ENCODE assay signal across 18 cellular contexts in genomic region chr3:156543043-156543555, GRCh38. TPM values are rescaled to one million over a fixed set of nuclear protein-coding genes. Genes with fewer than 3 reads are reported as not detected.
DNase-seq lines count a peak whose midpoint lies in the region; ATAC-seq and TF ChIP-seq lines count a peak whose summit lies in the region.
"Had no signal": no experiment of that assay in that cellular context is flagged by ENCODE, and none has a peak within 500 bp of the region (broad histone marks: within the 10 kb centered on the region; RNA-seq: fewer than 3 reads in every experiment).

No MANE protein-coding gene starts in this region.

- H3K36me3 Mint-ChIP-seq in T-helper 2 cell treated with Interferon-gamma antibody and Interleukin-4, amounts not matched to agents 5 μg/mL and 100 μg/mL, for 36 hours (ENCODE audit: low read depth): peaks cover 43% of the 10 kb centered on the region

- H3K79me2 ChIP-seq in osteoblast (ENCODE audit: insufficient read depth, low read length): peaks cover 40% of the 10 kb centered on the region

- H3K27me3 ChIP-seq in osteoblast (ENCODE audit: insufficient read depth, low read length) (no peaks in the 10 kb centered on the region), thoracic aorta (replicated peaks; ENCODE audit: insufficient read depth) (no peaks in the 10 kb centered on the region)
- H3K27me3 ChIP-seq: BLaER1 had no signal

- H2AFZ ChIP-seq in osteoblast (ENCODE audit: low read length): no peak overlapping the region

- H3K4me1 Mint-ChIP-seq in T-helper 2 cell treated with Interferon-gamma antibody and Interleukin-4, amounts not matched to agents 5 μg/mL and 100 μg/mL, for 36 hours (ENCODE audit: low read depth): peaks cover 20% of the 10 kb centered on the region

- no peaks in the 10 kb centered on the region for H3K27me3 Mint-ChIP-seq in T-helper 2 cell treated with Interferon-gamma antibody and Interleukin-4, amounts not matched to agents 5 μg/mL and 100 μg/mL, for 36 hours (ENCODE audit: low read depth)
- H3K27me3 Mint-ChIP-seq: natural killer cell treated with Interleukin-12 subunit alpha and Interleukin-12 subunit beta and Interleukin-15 and Interleukin-18, amount 100 ng/mL, for 72 hours had no signal

- H3K4me3 Mint-ChIP-seq in T-helper 2 cell treated with Interferon-gamma antibody and Interleukin-4, amounts not matched to agents 5 μg/mL and 100 μg/mL, for 36 hours: no peak overlapping the region
- H3K4me3 Mint-ChIP-seq: natural killer cell treated with Interleukin-12 subunit alpha and Interleukin-12 subunit beta and Interleukin-15 and Interleukin-18, amount 100 ng/mL, for 72 hours had no signal

- H3K9me3 Mint-ChIP-seq in T-helper 2 cell treated with Interferon-gamma antibody and Interleukin-4, amounts not matched to agents 5 μg/mL and 100 μg/mL, for 36 hours: no peaks in the 10 kb centered on the region
- H3K9me3 Mint-ChIP-seq: natural killer cell treated with Interleukin-12 subunit alpha and Interleukin-12 subunit beta and Interleukin-15 and Interleukin-18, amount 100 ng/mL, for 72 hours had no signal

- DNase-seq in T-helper 2 cell treated with Interferon-gamma antibody and Interleukin-4, amounts not matched to agents 5 μg/mL and 100 μg/mL, for 36 hours (ENCODE audit: low spot score): no peak
- DNase-seq in T-helper 2 cell: no peak
- DNase-seq in caudate nucleus (lab: John Stamatoyannopoulos, UW): no peak
- no peak for DNase-seq in osteoblast (ENCODE audit: insufficient read length, low spot score, missing footprints)
- DNase-seq in thoracic aorta (ENCODE audit: low spot score): no peak
- no peak for DNase-seq in NCI-H82 (lab: John Stamatoyannopoulos, UW)
- DNase-seq: 8988T; activated CD4-positive, CD25-positive, alpha-beta regulatory T cell treated with anti-CD3 and anti-CD28 coated beads, Interleukin-2, amount 50 U/mL, for 72 hours; activated effector memory CD4-positive, alpha-beta T cell treated with anti-CD3 and anti-CD28 coated beads, Interleukin-2, amount 50 U/mL, for 16 hours; amygdala; NCI-H187 treated with DMSO at 0.1 percent for 48 hours; NCI-H446 treated with DMSO at 0.1 percent for 48 hours; SHP77; stimulated activated CD4-positive, alpha-beta T cell treated with anti-CD3 and anti-CD28 coated beads, Interleukin-1b, Interleukin-23, amount 100 ng/mL, for 48 hours had no signal

- H3K4me3 ChIP-seq in osteoblast (ENCODE audit: insufficient read depth, low read length) (no peak overlapping the region), thoracic aorta (no peak overlapping the region)
- H3K4me3 ChIP-seq: BLaER1 had no signal

- H3K4me2 ChIP-seq in osteoblast (ENCODE audit: insufficient read depth, low read length): no peak overlapping the region
- H3K4me2 ChIP-seq: BLaER1 had no signal

- ATAC-seq in thoracic aorta (ENCODE audit: insufficient number of reproducible peaks, low FRiP score, low read depth) (no peak), HG03175 (IDR thresholded peaks at IDR 0.05; ENCODE audit: unreplicated experiment) (no peak), GM21737 (IDR thresholded peaks at IDR 0.05; ENCODE audit: unreplicated experiment) (no peak)
- ATAC-seq: natural killer cell treated with Interleukin-12 subunit alpha and Interleukin-12 subunit beta and Interleukin-15 and Interleukin-18, amount 100 ng/mL, for 72 hours had no signal

- peaks cover 17% of the 10 kb centered on the region for H3K4me1 ChIP-seq in osteoblast (ENCODE audit: insufficient read depth, low read length)
- H3K4me1 ChIP-seq in thoracic aorta (ENCODE audit: control insufficient read depth in 1 of 2, low read depth in 2 of 2): peaks cover 14 to 74% of the 10 kb centered on the region in 2 donors
- H3K4me1 ChIP-seq: BLaER1 had no signal

- H3K36me3 ChIP-seq in osteoblast (ENCODE audit: insufficient read depth, low read length): peaks cover 97% of the 10 kb centered on the region
- H3K36me3 ChIP-seq in thoracic aorta: peaks cover 4% of the 10 kb centered on the region

- H3K9me3 ChIP-seq in osteoblast (ENCODE audit: low read depth, low read length): no peaks in the 10 kb centered on the region
- no peaks in the 10 kb centered on the region for H3K9me3 ChIP-seq in thoracic aorta
- H3K9me3 ChIP-seq: BLaER1 had no signal

- peak overlapping the region; percentile 22 for H3K27ac ChIP-seq in caudate nucleus (ENCODE audit: low read depth, low read length)
- H3K27ac ChIP-seq in osteoblast (ENCODE audit: low read depth, low read length): peak overlapping the region; percentile 34
- peak overlapping the region; percentile 25 to 75 for H3K27ac ChIP-seq in thoracic aorta
- H3K27ac ChIP-seq: BLaER1 had no signal

- peak overlapping the region; percentile 15 for H3K27ac Mint-ChIP-seq in T-helper 2 cell treated with Interferon-gamma antibody and Interleukin-4, amounts not matched to agents 5 μg/mL and 100 μg/mL, for 36 hours

- H4K20me1 ChIP-seq in osteoblast (ENCODE audit: insufficient read depth, low read length): peaks cover 14% of the 10 kb centered on the region

- TF ChIP-seq CTCF in osteoblast (IDR thresholded peaks at IDR 0.05; ENCODE audit: extremely low read depth, low read depth, low read length) (no peak), thoracic aorta (IDR thresholded peaks at IDR 0.05) (no peak)

RNA-seq across cellular contexts. Expression of gene SSR3, which starts 11.8 kb away (rescaled TPM):
- total RNA-seq in osteoblast: 212 and 220 TPM in 2 replicates
- total RNA-seq in thoracic aorta: 100 to 1,000 TPM in 1 of 2 donors, 10 to 100 TPM in 1; 94.0 to 107 TPM
